15 cellular contexts compared by ENCODE assay signal in genomic region chr3:12829886-12830784, GRCh38. TPM values are rescaled to one million over a fixed set of nuclear protein-coding genes. Genes with fewer than 3 reads are reported as not detected.
DNase-seq lines count a peak whose midpoint lies in the region; ATAC-seq and TF ChIP-seq lines count a peak whose summit lies in the region.
"Had no signal": no experiment of that assay in that cellular context is flagged by ENCODE, and none has a peak within 500 bp of the region (broad histone marks: within the 10 kb centered on the region; RNA-seq: fewer than 3 reads in every experiment).

No MANE protein-coding gene starts in this region.

- H3K4me3 Mint-ChIP-seq in chondrocyte (ENCODE audit: unreplicated experiment): no peak overlapping the region
- H3K4me3 Mint-ChIP-seq: T-cell had no signal

- TF ChIP-seq RAD21 in IMR-90 (IDR thresholded peaks at IDR 0.05; ENCODE audit: low read length): no peak

- H3K9me3 Mint-ChIP-seq in chondrocyte (ENCODE audit: low read depth): no peaks in the 10 kb centered on the region
- H3K9me3 Mint-ChIP-seq: T-cell had no signal

- H3K14ac ChIP-seq in IMR-90 (replicated peaks; ENCODE audit: low read depth, low read length): no peak overlapping the region

- H3K36me3 Mint-ChIP-seq in chondrocyte (ENCODE audit: low read depth): peaks cover 22% of the 10 kb centered on the region

- intact Hi-C loops in IMR-90 (cut with micrococcal nuclease) (no loop called here), mucosa of descending colon (cut with DNase I, micrococcal nuclease) (no loop called here)

- peak overlapping the region; percentile 22 for H2AK9ac ChIP-seq in IMR-90 (replicated peaks; ENCODE audit: low read depth, low read length, poor library complexity)

- no peak overlapping the region for H3K4me2 ChIP-seq in IMR-90 (ENCODE audit: low read depth, low read length)

- no peak overlapping the region for H2BK5ac ChIP-seq in IMR-90 (ENCODE audit: low read depth, low read length, poor library complexity, severe bottlenecking)

- H3K27me3 Mint-ChIP-seq in chondrocyte (ENCODE audit: low read depth): no peaks in the 10 kb centered on the region
- H3K27me3 Mint-ChIP-seq: T-cell had no signal

- H3K79me1 ChIP-seq in IMR-90 (ENCODE audit: low read depth in 1 of 2, low read length in 2 of 2): peaks cover 2 to 3% of the 10 kb centered on the region in 2 experiments; a peak in 2 of 4 replicates

- H3K9me3 ChIP-seq in IMR-90 (ENCODE audit: control insufficient read depth, insufficient read depth, low read length): no peaks in the 10 kb centered on the region
- H3K9me3 ChIP-seq in mucosa of descending colon: no peaks in the 10 kb centered on the region

- H3K4me3 ChIP-seq in BJ (ENCODE audit: low read depth, low read length) (no peak overlapping the region), IMR-90 (ENCODE audit: insufficient read depth, low read depth, low read length) (no peak overlapping the region), mucosa of descending colon (no peak overlapping the region)
- H3K4me3 ChIP-seq: lung had no signal

- no peak overlapping the region for H3K56ac ChIP-seq in IMR-90 (ENCODE audit: extremely low read depth, insufficient read depth, low read length)

- no peak overlapping the region for H3K18ac ChIP-seq in IMR-90 (ENCODE audit: low read depth, low read length)

- no peak overlapping the region for H3K4ac ChIP-seq in IMR-90 (ENCODE audit: low read depth, low read length)

- H2BK20ac ChIP-seq in IMR-90 (ENCODE audit: low read depth, low read length): no peak overlapping the region

- POLR2A ChIA-PET in BJ (lab: Charles Lee) (no interaction called here), IMR-90 (lab: Charles Lee; ENCODE audit: unreplicated experiment) (no interaction called here)

- H4K5ac ChIP-seq in IMR-90 (ENCODE audit: low read depth, low read length): no peak overlapping the region

- 88% methylated on average over 9 of the region's 17 CpGs; no CpG with 5 or more reads in 1 of the 2 experiments for WGBS in IMR-90 (ENCODE audit: extremely low coverage in 2 of 2, insufficient read length in 1 of 2), 2 experiments

- no peaks in the 10 kb centered on the region for H3K27me3 ChIP-seq in BJ (ENCODE audit: control insufficient read depth, insufficient read depth, low read length)
- no peaks in the 10 kb centered on the region for H3K27me3 ChIP-seq in IMR-90 (ENCODE audit: control insufficient read depth, insufficient read depth, low read length)

- no peak overlapping the region for H2BK15ac ChIP-seq in IMR-90 (ENCODE audit: low read depth, low read length)

- H3K4me1 Mint-ChIP-seq in chondrocyte (ENCODE audit: low read depth): peaks cover 15% of the 10 kb centered on the region
- H3K4me1 Mint-ChIP-seq: T-cell had no signal

- H2AFZ ChIP-seq in IMR-90 (replicated peaks; ENCODE audit: low read length, poor library complexity): no peak overlapping the region

- dilution Hi-C loops in IMR-90 (cut with HindIII; ENCODE audit: low sequenced_read_pairs, unreplicated experiment): no loop called here

- H4K20me1 ChIP-seq in IMR-90 (ENCODE audit: insufficient read depth, low read length): peaks cover 23% of the 10 kb centered on the region

- TF ChIP-seq CTCF in BJ (IDR thresholded peaks at IDR 0.05; ENCODE audit: insufficient read depth, low read depth, low read length) (peak; percentile 18; the same call in 1 of the 2 replicates), IMR-90 (conservative IDR thresholded peaks at IDR 0.05; ENCODE audit: low read depth, low read length) (0 out of 2 replicates have a peak, but pooled peaks have one; percentile 8), chondrocyte (IDR thresholded peaks at IDR 0.05) (no peak), mucosa of descending colon (IDR thresholded peaks at IDR 0.05) (no peak)

- CTCF ChIA-PET in BJ (lab: Yijun Ruan, JAX): interaction anchor here (0.6 to 6.6 kb wide), 10 partner anchors 9 to 1485 kb away, joined by 3 to 36 read pairs (median 4); partner anchors contain the start of gene RPL32
- CTCF ChIA-PET in IMR-90 (lab: Yijun Ruan, JAX): interaction anchor here (0.6 to 2.3 kb wide), 2 partner anchors 8 to 11 kb away, joined by 3 to 8 read pairs; partner anchors contain the start of gene RPL32

- H3K36me3 ChIP-seq in BJ (ENCODE audit: control insufficient read depth, insufficient read depth, low read length) (peaks cover 19% of the 10 kb centered on the region), IMR-90 (ENCODE audit: control insufficient read depth, insufficient read depth, low read length) (peaks cover 49% of the 10 kb centered on the region), mucosa of descending colon (ENCODE audit: low read depth) (no peaks in the 10 kb centered on the region)

- H3K23ac ChIP-seq in IMR-90 (ENCODE audit: low read depth, low read length): no peak overlapping the region

- BruUV-seq in IMR-90 (replicated peaks; lab: Mats Ljungman, UMichigan): no TSS peak

- H3K9me1 ChIP-seq in IMR-90 (ENCODE audit: insufficient read depth, low read length): peaks cover 3% of the 10 kb centered on the region; the same call in 1 of the 2 replicates

- no peak overlapping the region for H2BK120ac ChIP-seq in IMR-90 (ENCODE audit: low read depth, low read length)

- no peak overlapping the region for H4K8ac ChIP-seq in IMR-90 (ENCODE audit: low read depth in 2 of 2, low read length in 2 of 2)

- H3K4me1 ChIP-seq in IMR-90 (ENCODE audit: control insufficient read depth, insufficient read depth, low read length): no peaks in the 10 kb centered on the region
- H3K4me1 ChIP-seq in mucosa of descending colon (ENCODE audit: low read depth): no peaks in the 10 kb centered on the region

- in situ Hi-C loops in IMR-90 (cut with MboI; ENCODE audit: low sequenced_read_pairs): no loop called here

- peak; percentile 36 for ATAC-seq in IMR-90 (ENCODE audit: low read depth)
- peak; percentile 35 for ATAC-seq in mucosa of descending colon
- ATAC-seq in GM21786 (IDR thresholded peaks at IDR 0.05; ENCODE audit: unreplicated experiment): no peak
- ATAC-seq in HG03432 (IDR thresholded peaks at IDR 0.05; ENCODE audit: unreplicated experiment): no peak
- ATAC-seq in GM19023 (IDR thresholded peaks at IDR 0.05; ENCODE audit: unreplicated experiment): no peak

- H3K9ac ChIP-seq in IMR-90 (ENCODE audit: low read depth, low read length): no peak overlapping the region

- H4K91ac ChIP-seq in IMR-90 (ENCODE audit: insufficient read depth, low read depth, low read length): no peak overlapping the region

- no peak for DNase-seq in BJ (ENCODE audit: low read depth)
- DNase-seq in IMR-90: no peak
- no peak for DNase-seq in chondrocyte (ENCODE audit: low spot score)
- no peak for DNase-seq in mucosa of descending colon
- DNase-seq in CD1c-positive myeloid dendritic cell (ENCODE audit: extremely low spot score): no peak
- DNase-seq: activated CD4-positive, alpha-beta T cell treated with anti-CD3 and anti-CD28 coated beads, Interleukin-2, amount 50 U/mL, for 48 hours; head of caudate nucleus; NCI-H2029; NK-92 treated with Interleukin-12 subunit alpha and Interleukin-12 subunit beta, amount 100 ng/mL, for 24 hours; stimulated activated CD4-positive, alpha-beta T cell treated with anti-CD3 and anti-CD28 coated beads, Interleukin-4, amount 100 ng/mL, for 4 hours; T-cell had no signal

- H3K27ac Mint-ChIP-seq in chondrocyte (ENCODE audit: unreplicated experiment): peak overlapping the region; percentile 49

- H2AK5ac ChIP-seq in IMR-90 (ENCODE audit: low read depth, low read length): no peak overlapping the region

- H3K27ac ChIP-seq in IMR-90 (ENCODE audit: insufficient read depth, low read length): no peak overlapping the region

- no peak for TF ChIP-seq POLR2A in IMR-90 (IDR thresholded peaks at IDR 0.05; ENCODE audit: low read depth, low read length)

TF ChIP-seq in IMR-90, 13 proteins besides CTCF, POLR2A, EP300 and RAD21:
- TF ChIP-seq FOS (IDR thresholded peaks at IDR 0.05; ENCODE audit: low read depth, low read length): no peak

RNA-seq across cellular contexts. Expression of gene RPL32, which starts 11.2 kb away (rescaled TPM):
- polyA plus RNA-seq in BJ (2011; rRNA removed) (3,018 and 4,118 TPM in 2 replicates), IMR-90 (2012; rRNA removed) (1,856 and 2,352 TPM in 2 replicates)
- polyA minus RNA-seq in BJ (2011; rRNA and poly(A)+ RNA removed): 571 and 926 TPM in 2 replicates
- total RNA-seq in IMR-90 (2012; rRNA removed) (566 and 644 TPM in 2 replicates), chondrocyte (960 to 1,087 TPM (median 972 TPM) in 3 replicates), mucosa of descending colon (1,000 to 10,000 TPM; 1,042 to 1,233 (median 1,185) TPM)
- polyA plus RNA-seq in IMR-90 (2012; cell fraction: cytosol; rRNA removed): 1,242 and 1,359 TPM in 2 replicates
- polyA plus RNA-seq in IMR-90 (2012; cell fraction: nucleus; rRNA removed; ENCODE audit: low replicate concordance): 275 and 638 TPM in 2 replicates

RNA-seq across cellular contexts. Expression of gene CAND2, which starts 33.7 kb away (rescaled TPM):
- 1.3 and 2.3 TPM in 2 replicates for polyA plus RNA-seq in BJ (2011; rRNA removed)
- 1.4 and 1.8 TPM in 2 replicates for polyA minus RNA-seq in BJ (2011; rRNA and poly(A)+ RNA removed)
- total RNA-seq in IMR-90 (2012; rRNA removed): 2.5 and 2.9 TPM in 2 replicates
- 4.9 and 5.7 TPM in 2 replicates for polyA plus RNA-seq in IMR-90 (2012; rRNA removed)
- polyA plus RNA-seq in IMR-90 (2012; cell fraction: cytosol; rRNA removed): 4.3 and 7.4 TPM in 2 replicates
- polyA plus RNA-seq in IMR-90 (2012; cell fraction: nucleus; rRNA removed; ENCODE audit: low replicate concordance): 11.5 and 21.5 TPM in 2 replicates
- 11.3 to 15.7 TPM (median 12.0 TPM) in 3 replicates for total RNA-seq in chondrocyte
- 10 to 100 TPM in 1 of 3 donors, 1 to 10 TPM in 2; 1.3 to 14.1 (median 1.4) TPM for total RNA-seq in mucosa of descending colon

Comparison
In these comparisons a context has a peak if more than half of its experiments do, and no peak if none do; other contexts are left out.
1. CTCF ChIP-seq: peak in BJ (single experiment) and IMR-90 (single experiment); none in chondrocyte (single experiment) and mucosa of descending colon (single experiment).
2. ATAC-seq: peak in IMR-90 (single experiment) and mucosa of descending colon (single experiment); none in GM21786 (single experiment), HG03432 (single experiment) and GM19023 (single experiment).